8 cellular contexts compared by ENCODE assay signal in genomic region chr4:55545133-55545532, GRCh38. TPM values are rescaled to one million over a fixed set of nuclear protein-coding genes. Genes with fewer than 3 reads are reported as not detected.
A peak's percentile ranks its signal among the peaks of the same experiment; 100 is the strongest.
DNase-seq lines count a peak whose midpoint lies in the region; ATAC-seq and TF ChIP-seq lines count a peak whose summit lies in the region.

No MANE protein-coding gene starts in this region.

- no peaks in the 10 kb centered on the region for H3K27me3 ChIP-seq in neuron (ENCODE audit: insufficient read depth, low read length)

- H3K4me1 Mint-ChIP-seq in effector memory CD8-positive, alpha-beta T cell (ENCODE audit: low read depth in 2 of 2) = peaks cover 26 to 39% of the 10 kb centered on the region in 2 donors

- H3K9me3 ChIP-seq in OCI-LY7 (ENCODE audit: low read length) (no peaks in the 10 kb centered on the region), neuron (ENCODE audit: low read length) (no peaks in the 10 kb centered on the region)

- H3K4me3 Mint-ChIP-seq in effector memory CD8-positive, alpha-beta T cell = peak overlapping the region; percentile 90 to 93

- no peak for ATAC-seq in effector memory CD8-positive, alpha-beta T cell (replicated peaks)
- no peak for ATAC-seq in HG03139 (IDR thresholded peaks at IDR 0.05; ENCODE audit: unreplicated experiment)

- CTCF ChIA-PET in OCI-LY7 (lab: Charles Lee; ENCODE audit: unreplicated experiment) = interaction anchor here (0.6 kb wide), 1 partner anchor 480 kb away, joined by 7 read pairs; no protein-coding TSS in a partner anchor

- peak; percentile 2 for DNase-seq in NCI-H345 (lab: John Stamatoyannopoulos, UW)
- DNase-seq in NCI-H345 treated with DMSO at 0.1 percent for 48 hours (lab: John Stamatoyannopoulos, UW; ENCODE audit: unreplicated experiment) = no peak
- DNase-seq in OCI-LY7 (ENCODE audit: low spot score) = no peak
- DNase-seq in effector memory CD8-positive, alpha-beta T cell = no peak
- DNase-seq in GM03348 (ENCODE audit: low spot score) = no peak
- no peak for DNase-seq in NCI-H526 treated with DMSO at 0.1 percent for 48 hours (lab: John Stamatoyannopoulos, UW)

- H3K36me3 ChIP-seq in OCI-LY7 (ENCODE audit: insufficient read depth, low read length) (no peaks in the 10 kb centered on the region), neuron (ENCODE audit: insufficient read depth, low read length) (no peaks in the 10 kb centered on the region)

- peak overlapping the region; percentile 90 to 92 for H3K27ac Mint-ChIP-seq in effector memory CD8-positive, alpha-beta T cell

- no TSS peak for BruUV-seq in OCI-LY7 (replicated peaks; lab: Mats Ljungman, UMichigan)

- no peaks in the 10 kb centered on the region for H3K27me3 Mint-ChIP-seq in effector memory CD8-positive, alpha-beta T cell

- TF ChIP-seq CTCF in OCI-LY7 (conservative IDR thresholded peaks at IDR 0.05; ENCODE audit: low read length) = no peak

- peaks cover 7% of the 10 kb centered on the region for H3K36me3 Mint-ChIP-seq in effector memory CD8-positive, alpha-beta T cell (ENCODE audit: insufficient read depth)

- H3K9me2 ChIP-seq in OCI-LY7 (ENCODE audit: insufficient read depth, low read length) = no peaks in the 10 kb centered on the region

- H3K4me2 ChIP-seq in OCI-LY7 (ENCODE audit: low read length) = peak overlapping the region; percentile 82

- peaks cover 7% of the 10 kb centered on the region for H3K4me1 ChIP-seq in OCI-LY7 (ENCODE audit: insufficient read depth, low read length, poor library complexity, severe bottlenecking)
- H3K4me1 ChIP-seq in neuron (ENCODE audit: insufficient read depth, low read length) = peaks cover 18% of the 10 kb centered on the region

- H2AFZ ChIP-seq in OCI-LY7 (ENCODE audit: low read length) = peak overlapping the region; percentile 64; the same call in 1 of the 2 replicates
- peak overlapping the region; percentile 78 for H2AFZ ChIP-seq in neuron (ENCODE audit: low read depth, low read length)

- POLR2A ChIA-PET in OCI-LY7 (lab: Charles Lee) = interaction anchor here (0.6 to 2.6 kb wide), 4 partner anchors 36 to 1035 kb away, joined by 3 to 20 read pairs (median 3); partner anchors contain the start of gene TMEM165

- peaks cover 22% of the 10 kb centered on the region; the same call in 1 of the 2 replicates for H4K20me1 ChIP-seq in OCI-LY7 (ENCODE audit: insufficient read depth, low read length)

- H3K79me2 ChIP-seq in OCI-LY7 (ENCODE audit: insufficient read depth, low read depth, low read length) = no peaks in the 10 kb centered on the region

- H3K9me3 Mint-ChIP-seq in effector memory CD8-positive, alpha-beta T cell = no peaks in the 10 kb centered on the region

- H3K27ac ChIP-seq in OCI-LY7 (ENCODE audit: low read depth, low read length, poor library complexity, severe bottlenecking) = no peak overlapping the region

- intact Hi-C loops in OCI-LY7 (cut with micrococcal nuclease; ENCODE audit: unreplicated experiment) = loop anchor here (2.0 to 5.0 kb wide), 3 partner anchors 30 to 402 kb away; partner anchors contain the start of genes CEP135 and EXOC1

- H3K4me3 ChIP-seq in OCI-LY7 (ENCODE audit: low read depth, low read length, poor library complexity, severe bottlenecking) = peak overlapping the region; percentile 79
- H3K4me3 ChIP-seq in neuron (ENCODE audit: low read length) = peak overlapping the region; percentile 73

RNA-seq across cellular contexts. Expression of gene CLOCK, which starts 1.6 kb away (rescaled TPM):
- 1.9 and 2.0 TPM in 2 replicates for total RNA-seq in OCI-LY7 (2014; rRNA removed; shearing (Covaris generic))
- total RNA-seq in OCI-LY7 (2022) = 5.1 and 9.0 TPM in 2 replicates

RNA-seq across cellular contexts. Expression of gene PDCL2, which starts 46.9 kb away (rescaled TPM):
- not detected in 2 replicates for total RNA-seq in OCI-LY7 (2014; rRNA removed; shearing (Covaris generic))
- not detected in 2 replicates for total RNA-seq in OCI-LY7 (2022)
